Comparison of ENCODE assay signal across 20 cellular contexts in the genomic region with DNA sequence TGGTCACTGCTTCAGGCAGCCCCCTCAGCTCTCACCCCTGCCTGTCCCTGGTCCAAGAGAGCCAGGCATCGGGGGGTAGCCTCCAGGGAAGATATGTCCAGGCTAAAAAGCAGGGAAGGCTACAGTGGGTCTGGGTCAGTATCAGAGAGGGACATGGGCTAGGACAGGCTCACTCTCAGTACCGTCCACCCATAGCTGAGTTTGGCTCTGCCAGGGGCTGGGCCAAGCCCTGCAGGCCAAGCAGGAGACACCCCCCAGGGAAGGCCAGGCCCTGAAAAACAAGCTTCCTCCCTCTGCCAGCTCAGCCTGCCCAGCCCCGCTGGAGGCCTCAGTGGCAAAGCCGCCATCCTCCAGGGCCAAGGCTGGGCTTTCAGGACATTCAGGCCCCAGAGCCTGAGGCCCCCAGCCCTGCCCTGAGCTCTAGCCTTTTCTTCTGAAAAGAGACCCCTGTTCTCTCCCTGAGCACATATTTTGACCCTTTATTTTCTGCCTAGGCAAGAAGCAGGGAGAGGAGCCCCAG.
"Had no signal": no experiment of that assay in that cellular context is flagged by ENCODE, and none has a peak within 500 bp of the region (broad histone marks: within the 10 kb centered on the region; RNA-seq: fewer than 3 reads in every experiment).

No MANE protein-coding gene starts in this region.

- H3K9me3 ChIP-seq: esophagus squamous epithelium, gastroesophageal sphincter, psoas muscle, stomach, thoracic aorta had no signal

- H3K27me3 ChIP-seq: gastroesophageal sphincter, stomach had no signal

- H3K4me1 Mint-ChIP-seq: mesothelial cell of epicardium had no signal

- DNase-seq: caudate nucleus; cortex of kidney; effector memory CD4-positive, alpha-beta T cell; esophagus squamous epithelium; foreskin fibroblast; glutamatergic neuron; kidney glomerular epithelial cell; psoas muscle; retina; small intestine; stimulated activated CD4-positive, alpha-beta T cell treated with anti-CD3 and anti-CD28 coated beads, Interleukin-12 subunit alpha, Interleukin-12 subunit beta, amount 100 ng/mL, for 4 hours; stimulated activated naive CD4-positive, alpha-beta T cell; stomach; substantia nigra had no signal

- H3K27ac Mint-ChIP-seq: mesothelial cell of epicardium, nephron, type B pancreatic cell had no signal

- H3K4me1 ChIP-seq: psoas muscle had no signal

- H3K4me3 Mint-ChIP-seq: mesothelial cell of epicardium, nephron, type B pancreatic cell had no signal

- H3K36me3 Mint-ChIP-seq: type B pancreatic cell had no signal

- H3K27ac ChIP-seq: epithelial cell of prostate, esophagus squamous epithelium, gastroesophageal sphincter, psoas muscle, stomach, thoracic aorta had no signal

- H3K4me3 ChIP-seq: esophagus squamous epithelium, gastroesophageal sphincter, psoas muscle, stomach, thoracic aorta had no signal

- H3K36me3 ChIP-seq: esophagus squamous epithelium, gastroesophageal sphincter, stomach, thoracic aorta had no signal

- H3K9me3 Mint-ChIP-seq: nephron, type B pancreatic cell had no signal

- ATAC-seq: gastroesophageal sphincter, psoas muscle had no signal
